13 cellular contexts compared by ENCODE assay signal in genomic region chr18:75276813-75277628, GRCh38.
DNase-seq lines count a peak whose midpoint lies in the region; TF ChIP-seq lines count a peak whose summit lies in the region.
"Had no signal": no experiment of that assay in that cellular context is flagged by ENCODE, and none has a peak within 500 bp of the region (broad histone marks: within the 10 kb centered on the region; RNA-seq: fewer than 3 reads in every experiment).

No MANE protein-coding gene starts in this region.

- H3K36me3 ChIP-seq in endodermal cell (ENCODE audit: control insufficient read depth, insufficient read depth, low read length) (no peaks in the 10 kb centered on the region), ascending aorta (no peaks in the 10 kb centered on the region)
- H3K36me3 ChIP-seq: neural progenitor cell had no signal

- H3K9me3 ChIP-seq in endodermal cell (ENCODE audit: control insufficient read depth, low read length) = no peaks in the 10 kb centered on the region
- no peaks in the 10 kb centered on the region for H3K9me3 ChIP-seq in ascending aorta

- H3K27me3 Mint-ChIP-seq in activated CD4-positive, alpha-beta memory T cell treated with anti-CD3 and anti-CD28 coated beads for 36 hours = no peaks in the 10 kb centered on the region
- no peaks in the 10 kb centered on the region for H3K27me3 Mint-ChIP-seq in activated CD4-positive, alpha-beta memory T cell treated with anti-CD3 and anti-CD28 coated beads, Interleukin-2, amount 10 ng/mL, durations not matched to agents 7 days and 5 days
- H3K27me3 Mint-ChIP-seq in dendritic cell treated with granulocyte-macrophage colony-stimulating factor and Interleukin-4, amounts not matched to agents 40 ng/mL and 50 ng/mL, for 4 days = no peaks in the 10 kb centered on the region
- H3K27me3 Mint-ChIP-seq in endodermal cell (ENCODE audit: insufficient read depth) = peaks cover 2% of the 10 kb centered on the region

- H3K27me3 ChIP-seq in endodermal cell (ENCODE audit: control insufficient read depth, insufficient read depth, low read length, poor library complexity, severe bottlenecking) = no peaks in the 10 kb centered on the region
- no peaks in the 10 kb centered on the region for H3K27me3 ChIP-seq in ascending aorta
- H3K27me3 ChIP-seq: neural progenitor cell had no signal

- CTCF ChIA-PET in activated CD4-positive, alpha-beta memory T cell treated with anti-CD3 and anti-CD28 coated beads for 36 hours (lab: Charles Lee) = no interaction called here
- CTCF ChIA-PET in activated CD4-positive, alpha-beta memory T cell treated with anti-CD3 and anti-CD28 coated beads, Interleukin-2, amount 10 ng/mL, durations not matched to agents 7 days and 5 days (lab: Charles Lee) = no interaction called here

- H3K4me1 Mint-ChIP-seq in activated CD4-positive, alpha-beta memory T cell treated with anti-CD3 and anti-CD28 coated beads for 36 hours (ENCODE audit: low read depth) = peaks cover 36% of the 10 kb centered on the region
- H3K4me1 Mint-ChIP-seq in activated CD4-positive, alpha-beta memory T cell treated with anti-CD3 and anti-CD28 coated beads, Interleukin-2, amount 10 ng/mL, durations not matched to agents 7 days and 5 days = peaks cover 7% of the 10 kb centered on the region
- H3K4me1 Mint-ChIP-seq in dendritic cell treated with granulocyte-macrophage colony-stimulating factor and Interleukin-4, amounts not matched to agents 40 ng/mL and 50 ng/mL, for 4 days (ENCODE audit: low read depth) = peaks cover 25% of the 10 kb centered on the region
- H3K4me1 Mint-ChIP-seq in endodermal cell = peaks cover 3% of the 10 kb centered on the region

- H3K4me1 ChIP-seq in endodermal cell (ENCODE audit: control insufficient read depth, insufficient read depth, low read length) (no peaks in the 10 kb centered on the region), ascending aorta (peaks cover 0 to 2% of the 10 kb centered on the region in 2 donors)
- H3K4me1 ChIP-seq: neural progenitor cell had no signal

- H3K4me3 ChIP-seq in skeletal muscle cell (ENCODE audit: low read depth, low read length) = no peak overlapping the region
- no peak overlapping the region for H3K4me3 ChIP-seq in endodermal cell (ENCODE audit: low read length)
- no peak overlapping the region for H3K4me3 ChIP-seq in ascending aorta
- H3K4me3 ChIP-seq: neural progenitor cell had no signal

- WGBS in endodermal cell (ENCODE audit: insufficient coverage in 1 of 2, insufficient read length in 1 of 2), 2 experiments = 85 to 87% methylated on average over 8 to 16 of the region's 16 CpGs

- no peak overlapping the region for H3K4me3 Mint-ChIP-seq in activated CD4-positive, alpha-beta memory T cell treated with anti-CD3 and anti-CD28 coated beads for 36 hours
- H3K4me3 Mint-ChIP-seq in activated CD4-positive, alpha-beta memory T cell treated with anti-CD3 and anti-CD28 coated beads, Interleukin-2, amount 10 ng/mL, durations not matched to agents 7 days and 5 days = no peak overlapping the region
- H3K4me3 Mint-ChIP-seq in dendritic cell treated with granulocyte-macrophage colony-stimulating factor and Interleukin-4, amounts not matched to agents 40 ng/mL and 50 ng/mL, for 4 days = no peak overlapping the region
- no peak overlapping the region for H3K4me3 Mint-ChIP-seq in endodermal cell
- H3K4me3 Mint-ChIP-seq: neural progenitor cell had no signal

- H3K36me3 Mint-ChIP-seq in activated CD4-positive, alpha-beta memory T cell treated with anti-CD3 and anti-CD28 coated beads for 36 hours = no peaks in the 10 kb centered on the region
- no peaks in the 10 kb centered on the region for H3K36me3 Mint-ChIP-seq in activated CD4-positive, alpha-beta memory T cell treated with anti-CD3 and anti-CD28 coated beads, Interleukin-2, amount 10 ng/mL, durations not matched to agents 7 days and 5 days (ENCODE audit: low read depth)
- no peaks in the 10 kb centered on the region for H3K36me3 Mint-ChIP-seq in dendritic cell treated with granulocyte-macrophage colony-stimulating factor and Interleukin-4, amounts not matched to agents 40 ng/mL and 50 ng/mL, for 4 days (ENCODE audit: low read depth)
- H3K36me3 Mint-ChIP-seq in endodermal cell (ENCODE audit: low read depth) = no peaks in the 10 kb centered on the region

- peak; percentile 32 for DNase-seq in activated CD4-positive, alpha-beta memory T cell treated with anti-CD3 and anti-CD28 coated beads for 36 hours
- no peak for DNase-seq in activated CD4-positive, alpha-beta memory T cell treated with anti-CD3 and anti-CD28 coated beads, Interleukin-2, amount 10 ng/mL, durations not matched to agents 7 days and 5 days
- peak; percentile 45 to 46 for DNase-seq in Kasumi-1 (lab: John Stamatoyannopoulos, UW)
- DNase-seq in skeletal muscle cell (ENCODE audit: low read depth) = peak; percentile 52
- no peak for DNase-seq in endodermal cell
- DNase-seq in ascending aorta (ENCODE audit: low spot score in 2 of 2) = no peak
- no peak for DNase-seq in COR-L47 (lab: John Stamatoyannopoulos, UW)
- DNase-seq: activated CD4-positive, CD25-positive, alpha-beta regulatory T cell; NCI-H446 treated with DMSO at 0.1 percent for 48 hours; SHP77; stimulated activated naive CD4-positive, alpha-beta T cell treated with Interleukin-2 at 50 U/mL for 16 hours had no signal

- TF ChIP-seq CTCF in endodermal cell (conservative IDR thresholded peaks at IDR 0.05) = no peak
- no peak for TF ChIP-seq CTCF in ascending aorta (IDR thresholded peaks at IDR 0.05)

- no peak overlapping the region for H3K9ac ChIP-seq in endodermal cell (ENCODE audit: extremely low read depth, low read length, poor library complexity, severe bottlenecking)
- H3K9ac ChIP-seq: neural progenitor cell had no signal

- H3K9me3 Mint-ChIP-seq in activated CD4-positive, alpha-beta memory T cell treated with anti-CD3 and anti-CD28 coated beads for 36 hours = no peaks in the 10 kb centered on the region
- H3K9me3 Mint-ChIP-seq in activated CD4-positive, alpha-beta memory T cell treated with anti-CD3 and anti-CD28 coated beads, Interleukin-2, amount 10 ng/mL, durations not matched to agents 7 days and 5 days = no peaks in the 10 kb centered on the region
- no peaks in the 10 kb centered on the region for H3K9me3 Mint-ChIP-seq in dendritic cell treated with granulocyte-macrophage colony-stimulating factor and Interleukin-4, amounts not matched to agents 40 ng/mL and 50 ng/mL, for 4 days
- H3K9me3 Mint-ChIP-seq in endodermal cell = no peaks in the 10 kb centered on the region

- H3K27ac Mint-ChIP-seq in activated CD4-positive, alpha-beta memory T cell treated with anti-CD3 and anti-CD28 coated beads for 36 hours = no peak overlapping the region
- no peak overlapping the region for H3K27ac Mint-ChIP-seq in activated CD4-positive, alpha-beta memory T cell treated with anti-CD3 and anti-CD28 coated beads, Interleukin-2, amount 10 ng/mL, durations not matched to agents 7 days and 5 days
- H3K27ac Mint-ChIP-seq in dendritic cell treated with granulocyte-macrophage colony-stimulating factor and Interleukin-4, amounts not matched to agents 40 ng/mL and 50 ng/mL, for 4 days = peak overlapping the region; percentile 25
- no peak overlapping the region for H3K27ac Mint-ChIP-seq in endodermal cell
- H3K27ac Mint-ChIP-seq: neural progenitor cell had no signal

- POLR2A ChIA-PET in activated CD4-positive, alpha-beta memory T cell treated with anti-CD3 and anti-CD28 coated beads for 36 hours (lab: Charles Lee) = no interaction called here
- POLR2A ChIA-PET in activated CD4-positive, alpha-beta memory T cell treated with anti-CD3 and anti-CD28 coated beads, Interleukin-2, amount 10 ng/mL, durations not matched to agents 7 days and 5 days (lab: Charles Lee) = no interaction called here

- no peak overlapping the region for H3K27ac ChIP-seq in endodermal cell (ENCODE audit: low read depth, low read length)
- no peak overlapping the region for H3K27ac ChIP-seq in ascending aorta
- H3K27ac ChIP-seq: neural progenitor cell had no signal

- intact Hi-C loops in activated CD4-positive, alpha-beta memory T cell treated with anti-CD3 and anti-CD28 coated beads for 36 hours (cut with micrococcal nuclease) = no loop called here
- intact Hi-C loops in dendritic cell treated with granulocyte-macrophage colony-stimulating factor and Interleukin-4, amounts not matched to agents 40 ng/mL and 50 ng/mL, for 4 days (cut with micrococcal nuclease) = no loop called here
- intact Hi-C loops in ascending aorta (cut with DNase I) = no loop called here

Comparison
In these comparisons a context has a peak if more than half of its experiments do, and no peak if none do; other contexts are left out.
1. DNase-seq: peak in activated CD4-positive, alpha-beta memory T cell treated with anti-CD3 and anti-CD28 coated beads for 36 hours (single experiment), Kasumi-1 (2 of 2) and skeletal muscle cell (single experiment); none in activated CD4-positive, alpha-beta memory T cell treated with anti-CD3 and anti-CD28 coated beads, Interleukin-2, amount 10 ng/mL, durations not matched to agents 7 days and 5 days (single experiment), endodermal cell (single experiment), ascending aorta (0 of 2) and COR-L47 (single experiment).